Comparison of ENCODE assay signal across 11 cellular contexts in the genomic region with DNA sequence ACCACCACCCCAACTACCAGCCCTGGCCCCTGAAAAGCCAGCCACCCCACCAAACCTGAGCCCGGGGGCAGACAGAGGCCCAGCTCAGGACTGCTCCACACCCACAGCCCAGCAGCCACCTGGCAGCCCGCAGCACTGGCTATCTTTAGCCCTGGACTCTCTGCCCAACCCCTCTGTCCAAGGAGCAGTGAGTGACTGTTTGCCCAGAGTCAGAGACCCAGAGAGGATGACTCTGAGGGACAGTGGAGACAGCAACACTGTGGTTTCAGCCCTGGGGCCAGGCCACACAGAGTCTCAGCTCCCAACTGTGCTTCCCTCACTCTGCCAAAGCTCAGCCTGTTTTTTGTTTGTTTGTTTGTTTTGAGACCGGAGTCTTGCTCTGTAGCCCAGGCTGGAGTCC. TPM values are rescaled to one million over a fixed set of nuclear protein-coding genes. Genes with fewer than 3 reads are reported as not detected.
DNase-seq lines count a peak whose midpoint lies in the region; ATAC-seq and TF ChIP-seq lines count a peak whose summit lies in the region.
"Had no signal": no experiment of that assay in that cellular context is flagged by ENCODE, and none has a peak within 500 bp of the region (broad histone marks: within the 10 kb centered on the region; RNA-seq: fewer than 3 reads in every experiment).

No MANE protein-coding gene starts in this region.

- H3K23ac ChIP-seq in mesenchymal stem cell (ENCODE audit: low read length in 2 of 2) = peak overlapping the region in 1 of 2 experiments; percentile 34

- intact Hi-C loops in heart left ventricle (cut with DNase I) (loop anchor here in 3 of 10 donors (5.0 to 10.0 kb wide), 3 partner anchors 100 to 403 kb away; a partner anchor contains a TSS), cardiac septum (cut with DNase I) (loop anchor here (5.0 to 10.0 kb wide), 3 partner anchors 113 to 390 kb away; a partner anchor contains a TSS)

- no peak overlapping the region for H4K91ac ChIP-seq in mesenchymal stem cell (ENCODE audit: low read length)

- ATAC-seq in heart left ventricle = peak in 3 of 4 donors; percentile 49 to 65 (median 58)
- no peak for ATAC-seq in naive B cell (ENCODE audit: low read depth in 2 of 2)
- no peak for ATAC-seq in GM19324 (IDR thresholded peaks at IDR 0.05; ENCODE audit: low FRiP score, unreplicated experiment)

- H3K4me3 ChIP-seq in heart left ventricle = no peak overlapping the region
- H3K4me3 ChIP-seq in mesenchymal stem cell (ENCODE audit: insufficient read depth in 1 of 2, low read depth in 1 of 2, low read length in 2 of 2) = no peak overlapping the region

- H2BK120ac ChIP-seq in mesenchymal stem cell (ENCODE audit: low read depth, low read length) = no peak overlapping the region

- H3K4me3 Mint-ChIP-seq in naive B cell = no peak overlapping the region

- no peak overlapping the region for H3K4me2 ChIP-seq in mesenchymal stem cell (ENCODE audit: low read length, poor library complexity, severe bottlenecking)

- H2BK12ac ChIP-seq in mesenchymal stem cell (ENCODE audit: low read length in 2 of 2) = no peak overlapping the region

- H2BK5ac ChIP-seq in mesenchymal stem cell (ENCODE audit: low read depth, low read length, poor library complexity, severe bottlenecking) = no peak overlapping the region

- TF ChIP-seq CTCF in heart left ventricle (IDR thresholded peaks at IDR 0.05) = no peak

- no peak overlapping the region for H2AK5ac ChIP-seq in mesenchymal stem cell (ENCODE audit: low read length, severe bottlenecking)

- H4K8ac ChIP-seq in mesenchymal stem cell (ENCODE audit: low read length) = no peak overlapping the region

- no peaks in the 10 kb centered on the region for H3K27me3 Mint-ChIP-seq in naive B cell

- no peak overlapping the region for H3K27ac ChIP-seq in heart left ventricle
- peak overlapping the region; percentile 96 for H3K27ac ChIP-seq in angular gyrus (ENCODE audit: low read depth, low read length)
- no peak overlapping the region for H3K27ac ChIP-seq in mesenchymal stem cell (ENCODE audit: low read length, poor library complexity, severe bottlenecking)

- H3K9me3 Mint-ChIP-seq in naive B cell = no peaks in the 10 kb centered on the region

- H3K27me3 ChIP-seq in heart left ventricle (no peaks in the 10 kb centered on the region), mesenchymal stem cell (ENCODE audit: control insufficient read depth in 1 of 2, insufficient read depth in 1 of 2, low read length in 2 of 2) (no peaks in the 10 kb centered on the region)

- H3K4me1 ChIP-seq in heart left ventricle (peaks cover 0 to 18% (median 0%) of the 10 kb centered on the region in 12 donors), mesenchymal stem cell (ENCODE audit: control insufficient read depth, insufficient read depth, low read depth, low read length) (peaks cover 48% of the 10 kb centered on the region)

- no peak overlapping the region for H2AFZ ChIP-seq in mesenchymal stem cell (ENCODE audit: low read depth, low read length)

- whole genome bisulfite sequencing in heart left ventricle, 4 donors = 53 to 73% (median 69%) methylated on average over 3 of the region's 3 CpGs
- 82% methylated on average over 3 of the region's 3 CpGs for WGBS in mesenchymal stem cell

- H3K36me3 Mint-ChIP-seq in naive B cell = peaks cover 0 to 10% of the 10 kb centered on the region in 2 donors

- DNase-seq in heart left ventricle = no peak
- no peak for DNase-seq in cardiac septum (ENCODE audit: low spot score)
- no peak for DNase-seq in naive B cell
- DNase-seq in T-helper 9 cell = no peak
- DNase-seq in stimulated activated CD4-positive, alpha-beta T cell treated with anti-CD3 and anti-CD28 coated beads, Interleukin-2, amount 100 ng/mL, for 48 hours = no peak
- no peak for DNase-seq in mesenchymal stem cell
- DNase-seq: activated T-cell treated with anti-CD3 and anti-CD28 coated beads, Interleukin-2, amount 50 U/mL, for 48 hours; NCI-H446 treated with DMSO at 0.1 percent for 48 hours; stimulated activated CD4-positive, alpha-beta T cell treated with anti-CD3 and anti-CD28 coated beads, Interleukin-12 subunit alpha, Interleukin-12 subunit beta, amount 100 ng/mL, for 4 hours had no signal

- no peaks in the 10 kb centered on the region for H3K9me3 ChIP-seq in heart left ventricle
- H3K9me3 ChIP-seq in mesenchymal stem cell (ENCODE audit: control insufficient read depth, low read length) = no peaks in the 10 kb centered on the region

- H3K27ac Mint-ChIP-seq in naive B cell = peak overlapping the region in 5 of 6 donors; percentile 75 to 94 (median 89)

- H3K4ac ChIP-seq in mesenchymal stem cell (ENCODE audit: low read depth in 1 of 2, low read length in 2 of 2) = no peak overlapping the region

- no peak overlapping the region for H3K14ac ChIP-seq in mesenchymal stem cell (ENCODE audit: low read length in 2 of 2)

- no peak for TF ChIP-seq POLR2A in heart left ventricle (IDR thresholded peaks at IDR 0.05)

- H3K4me1 Mint-ChIP-seq in naive B cell = peaks cover 42 to 72% (median 49%) of the 10 kb centered on the region in 3 donors

- no peak overlapping the region for H3K18ac ChIP-seq in mesenchymal stem cell (ENCODE audit: low read depth in 1 of 2, low read length in 2 of 2)

- H3K36me3 ChIP-seq in heart left ventricle = peaks cover 0 to 7% (median 0%) of the 10 kb centered on the region in 9 donors
- H3K36me3 ChIP-seq in mesenchymal stem cell (ENCODE audit: control insufficient read depth in 1 of 2, insufficient read depth in 2 of 2, low read depth in 1 of 2, low read length in 2 of 2) = peaks cover 21 to 70% of the 10 kb centered on the region in 2 experiments

- H3K9ac ChIP-seq in mesenchymal stem cell (ENCODE audit: low read length) = no peak overlapping the region

- peaks cover 47% of the 10 kb centered on the region for H3K79me1 ChIP-seq in mesenchymal stem cell (replicated peaks; ENCODE audit: low read length, poor library complexity, severe bottlenecking)

- no peak overlapping the region for H2BK15ac ChIP-seq in mesenchymal stem cell (ENCODE audit: low read depth, poor library complexity, severe bottlenecking)

RNA-seq across cellular contexts. Expression of a gene that starts 32.6 kb away (rescaled TPM):
- total RNA-seq in heart left ventricle (10 to 100 TPM; 10.9 to 22.2 (median 16.8) TPM), cardiac septum (14.0 TPM)
- polyA plus RNA-seq in heart left ventricle (1 to 10 TPM; 4.3 to 9.6 TPM), naive B cell (ENCODE audit: low read depth in 6 of 6) (100 to 1,000 TPM; 103 to 150 (median 124) TPM)
- 61.3 TPM for polyA plus RNA-seq in mesenchymal stem cell (2013, experiment 1 of 2)
- polyA plus RNA-seq in mesenchymal stem cell (2013, experiment 2 of 2) = 58.6 TPM

Comparison
In these comparisons a context has a peak if more than half of its experiments do, and no peak if none do; other contexts are left out.
1. ATAC-seq: peak in heart left ventricle (3 of 4); none in naive B cell (0 of 2) and GM19324 (single experiment).